Comparison of ENCODE assay signal across 8 cellular contexts in the genomic region with DNA sequence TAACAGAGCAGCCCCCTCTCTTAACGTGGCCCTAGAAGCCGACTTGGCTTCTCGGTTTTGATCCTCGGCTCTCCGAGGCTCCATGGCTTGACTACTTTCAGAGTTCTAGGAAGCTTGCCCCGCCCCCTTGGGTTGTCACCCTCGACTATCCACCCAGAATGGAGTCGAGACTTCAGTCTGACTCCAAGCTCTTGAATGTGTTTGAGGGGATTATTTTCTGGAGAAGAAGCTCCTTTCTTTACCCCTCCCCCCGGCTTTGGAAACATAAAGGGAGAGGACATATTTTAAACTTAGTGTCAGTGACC. TPM values are rescaled to one million over a fixed set of nuclear protein-coding genes. Genes with fewer than 3 reads are reported as not detected.
DNase-seq lines count a peak whose midpoint lies in the region; ATAC-seq and TF ChIP-seq lines count a peak whose summit lies in the region.

No MANE protein-coding gene starts in this region.

- no peak for TF ChIP-seq POLR2A in stomach (IDR thresholded peaks at IDR 0.05)

- H3K27ac Mint-ChIP-seq in IgD-negative memory B cell, result peak overlapping the region; percentile 99 to 100 (median 99)
- peak overlapping the region; percentile 99 for H3K27ac Mint-ChIP-seq in WTC11
- peak overlapping the region; percentile 99 for H3K27ac Mint-ChIP-seq in mesothelial cell of epicardium

- H3K9me3 ChIP-seq in duodenal mucosa (ENCODE audit: control insufficient read depth in 1 of 2, low read length in 2 of 2) (no peaks in the 10 kb centered on the region), stomach (no peaks in the 10 kb centered on the region)

- peak overlapping the region; percentile 84 for H3K27ac ChIP-seq in duodenal mucosa (ENCODE audit: low read depth, low read length)
- H3K27ac ChIP-seq in stomach, result peak overlapping the region; percentile 87 to 96 (median 91)

- TF ChIP-seq CTCF in WTC11 (IDR thresholded peaks at IDR 0.05) (no peak), mesothelial cell of epicardium (IDR thresholded peaks at IDR 0.05; ENCODE audit: unreplicated experiment) (no peak), stomach (IDR thresholded peaks at IDR 0.05) (no peak)

- H3K4me3 Mint-ChIP-seq in IgD-negative memory B cell (peak overlapping the region; percentile 95 to 100 (median 98)), WTC11 (peak overlapping the region; percentile 97), mesothelial cell of epicardium (peak overlapping the region; percentile 94)

- H3K4me3 ChIP-seq in duodenal mucosa (ENCODE audit: low read depth in 1 of 2, low read length in 2 of 2) (peak overlapping the region; percentile 100), stomach (peak overlapping the region; percentile 72 to 90 (median 84))

- POLR2A ChIA-PET in WTC11 (lab: Charles Lee), result interaction anchor here (0.7 to 3.0 kb wide), 2 partner anchors 14 to 28 kb away, joined by 3 to 19 read pairs; a partner anchor contains a TSS

- H3K36me3 ChIP-seq in duodenal mucosa (ENCODE audit: control insufficient read depth in 1 of 2, insufficient read depth in 2 of 2, low read length in 2 of 2) (peaks cover 4 to 20% of the 10 kb centered on the region in 2 donors), stomach (peaks cover 27 to 53% (median 43%) of the 10 kb centered on the region in 4 donors)

- no peaks in the 10 kb centered on the region for H3K27me3 Mint-ChIP-seq in IgD-negative memory B cell
- no peaks in the 10 kb centered on the region for H3K27me3 Mint-ChIP-seq in WTC11 (ENCODE audit: low read depth)
- no peaks in the 10 kb centered on the region for H3K27me3 Mint-ChIP-seq in mesothelial cell of epicardium (ENCODE audit: low read depth)

- peak; percentile 76 for DNase-seq in EH (ENCODE audit: low read depth)
- no peak for DNase-seq in WTC11 (ENCODE audit: low spot score)
- DNase-seq in mesothelial cell of epicardium (ENCODE audit: low spot score in 2 of 2, unreplicated experiment in 2 of 2), result peak in 1 of 2 experiments; percentile 72
- peak; percentile 58 for DNase-seq in stomach
- no peak for DNase-seq in Ammon's horn (ENCODE audit: low spot score)

- H3K27me3 ChIP-seq in duodenal mucosa (ENCODE audit: control insufficient read depth in 1 of 2, insufficient read depth in 2 of 2, low read length in 2 of 2), result no peaks in the 10 kb centered on the region
- H3K27me3 ChIP-seq in stomach, result no peaks in the 10 kb centered on the region

- CTCF ChIA-PET in WTC11 (lab: Charles Lee), result interaction anchor here (0.6 to 1.0 kb wide), 3 partner anchors 15 to 1081 kb away, joined by 4 to 5 read pairs (median 4); no protein-coding TSS in a partner anchor

- peaks cover 16 to 31% (median 18%) of the 10 kb centered on the region in 3 donors for H3K4me1 Mint-ChIP-seq in IgD-negative memory B cell
- H3K4me1 Mint-ChIP-seq in WTC11, result peaks cover 30% of the 10 kb centered on the region
- peaks cover 30% of the 10 kb centered on the region for H3K4me1 Mint-ChIP-seq in mesothelial cell of epicardium

- intact Hi-C loops in stomach (cut with DNase I; ENCODE audit: low total_unique reads), result no loop called here

- ATAC-seq in GM21619 (IDR thresholded peaks at IDR 0.05; ENCODE audit: unreplicated experiment) (peak; percentile 6), WTC11 (peak; percentile 20)

- H3K9me3 Mint-ChIP-seq in IgD-negative memory B cell, result no peaks in the 10 kb centered on the region
- H3K9me3 Mint-ChIP-seq in WTC11, result no peaks in the 10 kb centered on the region
- H3K9me3 Mint-ChIP-seq in mesothelial cell of epicardium, result no peaks in the 10 kb centered on the region

- peaks cover 9% of the 10 kb centered on the region for H3K36me3 Mint-ChIP-seq in IgD-negative memory B cell
- peaks cover 10% of the 10 kb centered on the region for H3K36me3 Mint-ChIP-seq in WTC11
- peaks cover 5% of the 10 kb centered on the region for H3K36me3 Mint-ChIP-seq in mesothelial cell of epicardium

- peaks cover 20 to 27% of the 10 kb centered on the region in 2 donors for H3K4me1 ChIP-seq in duodenal mucosa (ENCODE audit: control insufficient read depth in 1 of 2, insufficient read depth in 2 of 2, low read length in 2 of 2)
- H3K4me1 ChIP-seq in stomach, result peaks cover 20 to 68% (median 59%) of the 10 kb centered on the region in 4 donors

- no peak for TF ChIP-seq EP300 in stomach (IDR thresholded peaks at IDR 0.05)

- 0 to 1% (median 0%) methylated on average over 9 of the region's 9 CpGs for WGBS in stomach, 5 donors

- H3K9ac ChIP-seq in duodenal mucosa (ENCODE audit: low read depth in 1 of 2, low read length in 2 of 2), result peak overlapping the region; percentile 98 to 100

TF ChIP-seq in WTC11, 78 proteins besides CTCF, POLR2A, EP300 and RAD21:
- TF ChIP-seq KAT7 (CRISPR knock-in tag; IDR thresholded peaks at IDR 0.05; ENCODE audit: borderline replicate concordance), result no peak
- TF ChIP-seq, protein P1, sequence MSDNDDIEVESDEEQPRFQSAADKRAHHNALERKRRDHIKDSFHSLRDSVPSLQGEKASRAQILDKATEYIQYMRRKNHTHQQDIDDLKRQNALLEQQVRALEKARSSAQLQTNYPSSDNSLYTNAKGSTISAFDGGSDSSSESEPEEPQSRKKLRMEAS (CRISPR knock-in tag; IDR thresholded peaks at IDR 0.05), result no peak
- TF ChIP-seq TEAD1 (CRISPR knock-in tag; IDR thresholded peaks at IDR 0.05), result no peak
- TF ChIP-seq ZBTB21 (CRISPR knock-in tag; IDR thresholded peaks at IDR 0.05; ENCODE audit: borderline replicate concordance), result no peak
- no peak for TF ChIP-seq GRHL2 (CRISPR knock-in tag; IDR thresholded peaks at IDR 0.05; ENCODE audit: insufficient replicate concordance, severe bottlenecking)
- no peak for TF ChIP-seq MXD4 (CRISPR knock-in tag; IDR thresholded peaks at IDR 0.05; ENCODE audit: borderline replicate concordance)
- TF ChIP-seq ZNF121 (CRISPR knock-in tag; IDR thresholded peaks at IDR 0.05), result no peak
- TF ChIP-seq, protein P2, sequence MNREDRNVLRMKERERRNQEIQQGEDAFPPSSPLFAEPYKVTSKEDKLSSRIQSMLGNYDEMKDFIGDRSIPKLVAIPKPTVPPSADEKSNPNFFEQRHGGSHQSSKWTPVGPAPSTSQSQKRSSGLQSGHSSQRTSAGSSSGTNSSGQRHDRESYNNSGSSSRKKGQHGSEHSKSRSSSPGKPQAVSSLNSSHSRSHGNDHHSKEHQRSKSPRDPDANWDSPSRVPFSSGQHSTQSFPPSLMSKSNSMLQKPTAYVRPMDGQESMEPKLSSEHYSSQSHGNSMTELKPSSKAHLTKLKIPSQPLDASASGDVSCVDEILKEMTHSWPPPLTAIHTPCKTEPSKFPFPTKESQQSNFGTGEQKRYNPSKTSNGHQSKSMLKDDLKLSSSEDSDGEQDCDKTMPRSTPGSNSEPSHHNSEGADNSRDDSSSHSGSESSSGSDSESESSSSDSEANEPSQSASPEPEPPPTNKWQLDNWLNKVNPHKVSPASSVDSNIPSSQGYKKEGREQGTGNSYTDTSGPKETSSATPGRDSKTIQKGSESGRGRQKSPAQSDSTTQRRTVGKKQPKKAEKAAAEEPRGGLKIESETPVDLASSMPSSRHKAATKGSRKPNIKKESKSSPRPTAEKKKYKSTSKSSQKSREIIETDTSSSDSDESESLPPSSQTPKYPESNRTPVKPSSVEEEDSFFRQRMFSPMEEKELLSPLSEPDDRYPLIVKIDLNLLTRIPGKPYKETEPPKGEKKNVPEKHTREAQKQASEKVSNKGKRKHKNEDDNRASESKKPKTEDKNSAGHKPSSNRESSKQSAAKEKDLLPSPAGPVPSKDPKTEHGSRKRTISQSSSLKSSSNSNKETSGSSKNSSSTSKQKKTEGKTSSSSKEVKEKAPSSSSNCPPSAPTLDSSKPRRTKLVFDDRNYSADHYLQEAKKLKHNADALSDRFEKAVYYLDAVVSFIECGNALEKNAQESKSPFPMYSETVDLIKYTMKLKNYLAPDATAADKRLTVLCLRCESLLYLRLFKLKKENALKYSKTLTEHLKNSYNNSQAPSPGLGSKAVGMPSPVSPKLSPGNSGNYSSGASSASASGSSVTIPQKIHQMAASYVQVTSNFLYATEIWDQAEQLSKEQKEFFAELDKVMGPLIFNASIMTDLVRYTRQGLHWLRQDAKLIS (CRISPR knock-in tag; IDR thresholded peaks at IDR 0.05; ENCODE audit: borderline replicate concordance), result no peak
- no peak for TF ChIP-seq JUN (CRISPR knock-in tag; IDR thresholded peaks at IDR 0.05)
- TF ChIP-seq TCF7 (CRISPR knock-in tag; IDR thresholded peaks at IDR 0.05; ENCODE audit: low read depth), result no peak

RNA-seq across cellular contexts. Expression of a gene that starts 0.5 kb away (rescaled TPM):
- polyA plus RNA-seq in IgD-negative memory B cell (31.8 TPM), stomach (10 to 100 TPM; 23.5 to 25.2 (median 25.1) TPM)
- total RNA-seq in WTC11 (2021) (64.2 to 74.2 TPM (median 64.5 TPM) in 3 replicates), mesothelial cell of epicardium (74.8 to 77.6 TPM (median 75.5 TPM) in 3 replicates), stomach (10 to 100 TPM; 40.6 to 58.8 (median 50.7) TPM)

RNA-seq across cellular contexts. Expression of a gene that starts 37.2 kb away (rescaled TPM):
- polyA plus RNA-seq in IgD-negative memory B cell, result 54.4 TPM
- 45.9 to 47.9 TPM (median 45.9 TPM) in 3 replicates for total RNA-seq in WTC11 (2021)
- total RNA-seq in mesothelial cell of epicardium, result 21.0 to 23.5 TPM (median 23.1 TPM) in 3 replicates
- total RNA-seq in stomach, result 10 to 100 TPM in 3 of 5 donors, 1 to 10 TPM in 2; 1.3 to 51.0 (median 11.2) TPM
- polyA plus RNA-seq in stomach, result 10 to 100 TPM; 60.2 to 81.6 (median 69.9) TPM

RNA-seq across cellular contexts. Expression of a gene that starts 40.8 kb away (rescaled TPM):
- 15.2 TPM for polyA plus RNA-seq in IgD-negative memory B cell
- 50.5 to 59.1 TPM (median 53.2 TPM) in 3 replicates for total RNA-seq in WTC11 (2021)
- 121 to 131 TPM (median 122 TPM) in 3 replicates for total RNA-seq in mesothelial cell of epicardium
- 100 to 1,000 TPM in 3 of 5 donors, 10 to 100 TPM in 2; 43.4 to 325 (median 101) TPM for total RNA-seq in stomach
- 100 to 1,000 TPM in 1 of 3 donors, 10 to 100 TPM in 2; 53.4 to 121 (median 57.7) TPM for polyA plus RNA-seq in stomach

RNA-seq across cellular contexts. Expression of a gene that starts 46.7 kb away (rescaled TPM):
- 0.99 TPM for polyA plus RNA-seq in IgD-negative memory B cell
- 7.5 to 10.4 TPM (median 9.3 TPM) in 3 replicates for total RNA-seq in WTC11 (2021)
- 11.7 to 12.8 TPM (median 12.1 TPM) in 3 replicates for total RNA-seq in mesothelial cell of epicardium
- total RNA-seq in stomach, result 10 to 100 TPM in 1 of 5 donors, 1 to 10 TPM in 4; 4.1 to 20.1 (median 8.7) TPM
- 1 to 10 TPM; 1.8 to 4.7 (median 2.0) TPM for polyA plus RNA-seq in stomach

Comparison
In these comparisons a context has a peak if more than half of its experiments do, and no peak if none do; other contexts are left out.
1. DNase-seq: peak in EH (single experiment) and stomach (single experiment); none in WTC11 (single experiment) and Ammon's horn (single experiment).
2. Peak in every context shown above with its lines, with median percentiles within 50 percentile points of each other: H3K27ac Mint-ChIP-seq and H3K4me3 Mint-ChIP-seq.